22 cellular contexts compared by ENCODE assay signal in genomic region chr1:83850849-83851248, GRCh38.
DNase-seq lines count a peak whose midpoint lies in the region; ATAC-seq, FAIRE-seq and TF ChIP-seq lines count a peak whose summit lies in the region.
"Had no signal": no experiment of that assay in that cellular context is flagged by ENCODE, and none has a peak within 500 bp of the region (broad histone marks: within the 10 kb centered on the region; RNA-seq: fewer than 3 reads in every experiment).

No MANE protein-coding gene starts in this region.

- TF ChIP-seq CTCF in 22Rv1 (IDR thresholded peaks at IDR 0.05) = no peak
- no peak for TF ChIP-seq CTCF in bronchial epithelial cell (IDR thresholded peaks at IDR 0.05; ENCODE audit: insufficient read depth, low read length, severe bottlenecking)
- no peak for TF ChIP-seq CTCF in activated CD8-positive, alpha-beta T cell treated with anti-CD3 and anti-CD28 coated beads for 36 hours (IDR thresholded peaks at IDR 0.05)

- CTCF ChIA-PET in activated CD8-positive, alpha-beta T cell treated with anti-CD3 and anti-CD28 coated beads for 36 hours (lab: Charles Lee) = no interaction called here

- peak; percentile 52 for FAIRE-seq in bronchial epithelial cell (lab: Jason Lieb, UNC)
- FAIRE-seq: D721Med, GM12891, H54 had no signal

- H3K4me1 Mint-ChIP-seq in activated CD8-positive, alpha-beta T cell treated with anti-CD3 and anti-CD28 coated beads for 36 hours (ENCODE audit: low read depth) = peaks cover 14% of the 10 kb centered on the region

- in situ Hi-C loops in KBM-7 (cut with MboI; ENCODE audit: low pct_unique_long_range_greater_than_20kb, low sequenced_read_pairs) = no loop called here

- peak overlapping the region; percentile 44 for H3K27ac ChIP-seq in 22Rv1

- H3K9me3 Mint-ChIP-seq in activated CD8-positive, alpha-beta T cell treated with anti-CD3 and anti-CD28 coated beads for 36 hours = no peaks in the 10 kb centered on the region
- H3K9me3 Mint-ChIP-seq: CD4-positive, alpha-beta T cell; HFFc6 had no signal

- no peak overlapping the region for H3K27ac Mint-ChIP-seq in activated CD8-positive, alpha-beta T cell treated with anti-CD3 and anti-CD28 coated beads for 36 hours
- H3K27ac Mint-ChIP-seq: CD4-positive, alpha-beta T cell; HFFc6 had no signal

- POLR2A ChIA-PET in activated CD8-positive, alpha-beta T cell treated with anti-CD3 and anti-CD28 coated beads for 36 hours (lab: Charles Lee) = no interaction called here

- intact Hi-C loops in activated CD8-positive, alpha-beta T cell treated with anti-CD3 and anti-CD28 coated beads for 36 hours (cut with micrococcal nuclease) = no loop called here

- H3K4me3 Mint-ChIP-seq in activated CD8-positive, alpha-beta T cell treated with anti-CD3 and anti-CD28 coated beads for 36 hours = no peak overlapping the region
- H3K4me3 Mint-ChIP-seq: CD4-positive, alpha-beta T cell; HFFc6 had no signal

- peaks cover 1% of the 10 kb centered on the region for H3K36me3 Mint-ChIP-seq in activated CD8-positive, alpha-beta T cell treated with anti-CD3 and anti-CD28 coated beads for 36 hours (ENCODE audit: low read depth)

- H3K27me3 Mint-ChIP-seq in activated CD8-positive, alpha-beta T cell treated with anti-CD3 and anti-CD28 coated beads for 36 hours = no peaks in the 10 kb centered on the region
- H3K27me3 Mint-ChIP-seq: CD4-positive, alpha-beta T cell had no signal

- no peaks in the 10 kb centered on the region for H3K27me3 ChIP-seq in bronchial epithelial cell (ENCODE audit: control insufficient read depth, insufficient read depth, low read length)
- H3K27me3 ChIP-seq: BE2C, Peyer's patch had no signal

- ATAC-seq in HG03432 (IDR thresholded peaks at IDR 0.05; ENCODE audit: unreplicated experiment) = peak; percentile 28
- no peak for ATAC-seq in HG02973 (IDR thresholded peaks at IDR 0.05; ENCODE audit: unreplicated experiment)
- no peak for ATAC-seq in activated CD8-positive, alpha-beta T cell treated with anti-CD3 and anti-CD28 coated beads for 36 hours

- H3K36me3 ChIP-seq in bronchial epithelial cell (ENCODE audit: control insufficient read depth, insufficient read depth, low read length) = no peaks in the 10 kb centered on the region
- H3K36me3 ChIP-seq: BE2C, Peyer's patch had no signal

- no peak overlapping the region for H3K4me3 ChIP-seq in bronchial epithelial cell (ENCODE audit: low read depth, low read length)
- H3K4me3 ChIP-seq: Peyer's patch had no signal

- DNase-seq in bronchial epithelial cell (ENCODE audit: low read depth) = no peak
- DNase-seq in mucosa of gallbladder (ENCODE audit: low spot score) = peak; percentile 53
- DNase-seq in KBM-7 = no peak
- no peak for DNase-seq in NCI-H1048 (lab: John Stamatoyannopoulos, UW)
- no peak for DNase-seq in activated CD8-positive, alpha-beta T cell treated with anti-CD3 and anti-CD28 coated beads for 36 hours
- DNase-seq: 8988T; BE2C; CD4-positive, alpha-beta T cell; GF-D8; HFFc6; NCI-H2081 treated with DMSO at 0.1 percent for 48 hours; NCI-H510A; NCI-H82; Right ventricle myocardium superior; SK-N-SH had no signal
